Comparison of ENCODE assay signal across 9 cellular contexts in the genomic region with DNA sequence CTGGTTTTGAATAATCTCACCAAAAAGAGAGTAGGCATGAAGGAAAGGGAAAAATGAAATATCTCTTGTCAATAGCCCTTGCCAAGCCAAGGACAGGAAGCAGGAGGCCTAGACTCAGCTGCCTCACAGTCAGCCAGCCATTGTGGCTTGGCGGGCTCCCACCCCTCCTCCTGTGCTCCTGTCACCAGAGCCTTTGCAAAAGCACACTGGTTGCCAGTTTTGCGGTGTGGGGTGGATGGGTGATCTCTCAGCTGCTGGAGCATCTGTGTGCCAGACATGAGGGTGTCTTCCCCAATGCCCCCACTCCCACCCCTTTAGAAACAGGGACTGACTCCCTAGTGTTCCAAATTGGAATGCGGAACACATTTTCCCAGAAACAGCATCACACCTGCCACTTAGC. TPM values are rescaled to one million over a fixed set of nuclear protein-coding genes. Genes with fewer than 3 reads are reported as not detected.
A peak's percentile ranks its signal among the peaks of the same experiment; 100 is the strongest.
DNase-seq lines count a peak whose midpoint lies in the region; ATAC-seq and TF ChIP-seq lines count a peak whose summit lies in the region.
"Had no signal": no experiment of that assay in that cellular context is flagged by ENCODE, and none has a peak within 500 bp of the region (broad histone marks: within the 10 kb centered on the region; RNA-seq: fewer than 3 reads in every experiment).

No MANE protein-coding gene starts in this region.

- peak; percentile 63 for DNase-seq in Ammon's horn (ENCODE audit: low spot score)
- peak; percentile 30 for DNase-seq in activated gamma-delta T cell treated with Interleukin-2 at 50 U/mL for 16 hours
- DNase-seq in left lung: no peak
- DNase-seq in suprapubic skin (ENCODE audit: low spot score in 2 of 2): no peak
- no peak for DNase-seq in WERI-Rb-1
- DNase-seq in stimulated activated CD4-positive, alpha-beta T cell treated with anti-CD3 and anti-CD28 coated beads, Interleukin-4, amount 100 ng/mL, for 1 hour: no peak
- DNase-seq: DMS53 had no signal

- TF ChIP-seq CTCF in left lung (IDR thresholded peaks at IDR 0.05) (no peak), suprapubic skin (IDR thresholded peaks at IDR 0.05) (no peak), WERI-Rb-1 (IDR thresholded peaks at IDR 0.05; ENCODE audit: low read depth, low read length) (no peak)

- H3K27me3 ChIP-seq in left lung (no peaks in the 10 kb centered on the region), suprapubic skin (no peaks in the 10 kb centered on the region), WERI-Rb-1 (ENCODE audit: insufficient read depth, low read depth, severe bottlenecking) (peaks cover 22% of the 10 kb centered on the region)

- H3K4me1 ChIP-seq in left lung (peaks cover 0 to 11% of the 10 kb centered on the region in 2 donors), suprapubic skin (no peaks in the 10 kb centered on the region)

- TF ChIP-seq EP300 in suprapubic skin (IDR thresholded peaks at IDR 0.05): no peak

- TF ChIP-seq POLR2A in suprapubic skin (IDR thresholded peaks at IDR 0.05): no peak

- H3K36me3 ChIP-seq in KOPT-K1 (ENCODE audit: insufficient read depth, low read length): peaks cover 22% of the 10 kb centered on the region
- no peaks in the 10 kb centered on the region for H3K36me3 ChIP-seq in left lung
- no peaks in the 10 kb centered on the region for H3K36me3 ChIP-seq in suprapubic skin
- H3K36me3 ChIP-seq in WERI-Rb-1: no peaks in the 10 kb centered on the region

- peak; percentile 26 for ATAC-seq in left lung
- ATAC-seq in HG03354 (IDR thresholded peaks at IDR 0.05; ENCODE audit: poor library complexity, severe bottlenecking, unreplicated experiment): no peak

- H3K4me3 ChIP-seq in left lung: no peak overlapping the region
- no peak overlapping the region for H3K4me3 ChIP-seq in suprapubic skin
- H3K4me3 ChIP-seq in WERI-Rb-1 (ENCODE audit: low read depth, low read length): no peak overlapping the region

- intact Hi-C loops in left lung (cut with DNase I): no loop called here

- 58% methylated on average over 3 of the region's 3 CpGs for WGBS in suprapubic skin

- H3K9me3 ChIP-seq in KOPT-K1 (ENCODE audit: insufficient read depth, low read length, poor library complexity, severe bottlenecking) (no peaks in the 10 kb centered on the region), left lung (no peaks in the 10 kb centered on the region), suprapubic skin (no peaks in the 10 kb centered on the region), WERI-Rb-1 (ENCODE audit: severe bottlenecking) (no peaks in the 10 kb centered on the region)

- H3K27ac ChIP-seq in KOPT-K1 (ENCODE audit: low read depth, low read length, poor library complexity, severe bottlenecking) (peak overlapping the region; percentile 51), left lung (peak overlapping the region in 1 of 2 donors; percentile 13), suprapubic skin (no peak overlapping the region), WERI-Rb-1 (no peak overlapping the region)

RNA-seq across cellular contexts. Expression of a gene that starts 26.1 kb away (rescaled TPM):
- total RNA-seq in left lung: 10 to 100 TPM; 11.9 to 18.0 TPM
- 10 to 100 TPM in 1 of 4 donors, 1 to 10 TPM in 3; 5.9 to 16.9 (median 7.2) TPM for total RNA-seq in suprapubic skin

Comparison
In these comparisons a context has a peak if more than half of its experiments do, and no peak if none do; other contexts are left out.
1. DNase-seq: peak in Ammon's horn (single experiment) and activated gamma-delta T cell treated with Interleukin-2 at 50 U/mL for 16 hours (single experiment); none in left lung (0 of 2), suprapubic skin (0 of 2), WERI-Rb-1 (single experiment) and stimulated activated CD4-positive, alpha-beta T cell treated with anti-CD3 and anti-CD28 coated beads, Interleukin-4, amount 100 ng/mL, for 1 hour (single experiment).